13 cellular contexts compared by ENCODE assay signal in the genomic region with DNA sequence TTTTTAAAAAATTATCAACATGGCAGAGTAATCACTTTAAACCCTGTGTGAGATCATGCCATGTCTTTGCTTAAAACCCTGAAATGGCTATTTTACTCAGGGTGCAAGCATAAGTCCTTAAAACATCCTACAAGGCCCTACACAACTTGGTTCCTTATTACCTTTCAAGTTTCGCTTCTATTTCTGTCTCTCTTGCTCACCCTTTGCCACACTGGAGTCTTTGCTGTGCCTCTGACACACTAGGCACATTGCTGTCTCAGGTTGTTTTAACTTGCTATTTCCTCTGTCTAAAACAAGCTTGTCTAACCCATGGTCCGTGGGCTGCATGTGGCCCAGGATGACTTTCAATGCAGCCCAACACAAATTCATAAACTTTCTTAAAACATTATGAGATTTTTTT. TPM values are rescaled to one million over a fixed set of nuclear protein-coding genes. Genes with fewer than 3 reads are reported as not detected.
DNase-seq lines count a peak whose midpoint lies in the region; ATAC-seq and TF ChIP-seq lines count a peak whose summit lies in the region.
"Had no signal": no experiment of that assay in that cellular context is flagged by ENCODE, and none has a peak within 500 bp of the region (broad histone marks: within the 10 kb centered on the region; RNA-seq: fewer than 3 reads in every experiment).

No MANE protein-coding gene starts in this region.

- H3K4me1 ChIP-seq in KMS-11 (ENCODE audit: low read depth, poor library complexity, severe bottlenecking): peaks cover 26% of the 10 kb centered on the region
- no peaks in the 10 kb centered on the region for H3K4me1 ChIP-seq in upper lobe of right lung
- H3K4me1 ChIP-seq in upper lobe of left lung: no peaks in the 10 kb centered on the region
- H3K4me1 ChIP-seq: spleen had no signal

- no peak for TF ChIP-seq POLR2A in upper lobe of left lung (IDR thresholded peaks at IDR 0.05)

- H3K27me3 ChIP-seq in KMS-11 (ENCODE audit: insufficient read depth, low read depth) (no peaks in the 10 kb centered on the region), upper lobe of right lung (no peaks in the 10 kb centered on the region), upper lobe of left lung (no peaks in the 10 kb centered on the region)
- H3K27me3 ChIP-seq: spleen had no signal

- H3K4me1 Mint-ChIP-seq in activated T-cell treated with anti-CD3 and anti-CD28 coated beads, Interleukin-2, amount 50 U/mL, for 4 hours (ENCODE audit: low read depth): peaks cover 14% of the 10 kb centered on the region

- ATAC-seq in activated T-cell treated with anti-CD3 and anti-CD28 coated beads, Interleukin-2, amount 50 U/mL, for 4 hours: peak; percentile 37 to 77
- peak; percentile 81 for ATAC-seq in HG02759 (IDR thresholded peaks at IDR 0.05; ENCODE audit: unreplicated experiment)
- ATAC-seq in upper lobe of right lung: peak; percentile 68
- no peak for ATAC-seq in upper lobe of left lung (ENCODE audit: low FRiP score in 2 of 2)
- ATAC-seq: left ventricle myocardium superior, T-cell had no signal

- H3K36me3 ChIP-seq in KMS-11 (ENCODE audit: insufficient read depth) (no peaks in the 10 kb centered on the region), upper lobe of right lung (no peaks in the 10 kb centered on the region), upper lobe of left lung (no peaks in the 10 kb centered on the region)
- H3K36me3 ChIP-seq: spleen had no signal

- H2AFZ ChIP-seq in KMS-11 (ENCODE audit: low read depth): peak overlapping the region; percentile 43

- no peak overlapping the region for H3K4me3 Mint-ChIP-seq in activated T-cell treated with anti-CD3 and anti-CD28 coated beads, Interleukin-2, amount 50 U/mL, for 4 hours
- H3K4me3 Mint-ChIP-seq: T-cell had no signal

- 77 to 84% methylated on average over 2 of the region's 2 CpGs for WGBS in upper lobe of left lung, 2 donors

- H3K9me3 ChIP-seq in upper lobe of right lung (no peaks in the 10 kb centered on the region), upper lobe of left lung (no peaks in the 10 kb centered on the region)

- no peaks in the 10 kb centered on the region for H3K36me3 Mint-ChIP-seq in activated T-cell treated with anti-CD3 and anti-CD28 coated beads, Interleukin-2, amount 50 U/mL, for 4 hours (ENCODE audit: insufficient read depth)
- H3K36me3 Mint-ChIP-seq: activated naive CD4-positive, alpha-beta T cell treated with anti-CD3 and anti-CD28 coated beads, Interleukin-2, amount 50 U/mL, for 72 hours; T-cell had no signal

- no peak overlapping the region for H3K4me3 ChIP-seq in KMS-11 (IDR thresholded peaks at IDR 0.05; ENCODE audit: insufficient read depth, low read depth, low read length)
- H3K4me3 ChIP-seq in upper lobe of right lung: no peak overlapping the region
- H3K4me3 ChIP-seq in upper lobe of left lung: no peak overlapping the region
- H3K4me3 ChIP-seq: spleen had no signal

- intact Hi-C loops in upper lobe of right lung (cut with DNase I): no loop called here

- no peak for TF ChIP-seq CTCF in KMS-11 (conservative IDR thresholded peaks at IDR 0.05; ENCODE audit: low read depth, low read length)
- no peak for TF ChIP-seq CTCF in upper lobe of right lung (IDR thresholded peaks at IDR 0.05)
- no peak for TF ChIP-seq CTCF in upper lobe of left lung (IDR thresholded peaks at IDR 0.05)

- peak overlapping the region; percentile 31 for H3K9ac ChIP-seq in KMS-11

- TF ChIP-seq EP300 in upper lobe of left lung (IDR thresholded peaks at IDR 0.05): no peak

- H3K79me2 ChIP-seq in KMS-11 (ENCODE audit: insufficient read depth, low read depth): no peaks in the 10 kb centered on the region

- peak overlapping the region; percentile 40 for H3K4me2 ChIP-seq in KMS-11

- H4K20me1 ChIP-seq in KMS-11 (ENCODE audit: insufficient read depth): no peaks in the 10 kb centered on the region

- no peak for DNase-seq in activated T-cell treated with anti-CD3 and anti-CD28 coated beads, Interleukin-2, amount 50 U/mL, for 4 hours
- no peak for DNase-seq in activated T-cell treated with anti-CD3 and anti-CD28 coated beads, Interleukin-2, amount 50 U/mL, for 1 hour
- DNase-seq in upper lobe of right lung (no peak), caudate nucleus (lab: John Stamatoyannopoulos, UW) (no peak), upper lobe of left lung (no peak), NCI-H1048 (lab: John Stamatoyannopoulos, UW) (no peak)
- DNase-seq: left ventricle myocardium superior, NCI-H1092 treated with DMSO at 0.1 percent for 48 hours, spleen, T-cell had no signal

- H3K27me3 Mint-ChIP-seq in activated T-cell treated with anti-CD3 and anti-CD28 coated beads, Interleukin-2, amount 50 U/mL, for 4 hours (ENCODE audit: low read depth): no peaks in the 10 kb centered on the region
- H3K27me3 Mint-ChIP-seq: T-cell had no signal

- H3K27ac ChIP-seq in KMS-11 (peak overlapping the region; percentile 75), upper lobe of right lung (no peak overlapping the region), caudate nucleus (ENCODE audit: low read depth, low read length) (no peak overlapping the region), upper lobe of left lung (no peak overlapping the region)

- peaks cover 3% of the 10 kb centered on the region for H3K9me3 Mint-ChIP-seq in activated T-cell treated with anti-CD3 and anti-CD28 coated beads, Interleukin-2, amount 50 U/mL, for 4 hours
- H3K9me3 Mint-ChIP-seq: T-cell had no signal

RNA-seq across cellular contexts. Expression of a gene that starts 55.6 kb away (rescaled TPM):
- 1 to 10 TPM; 1.6 to 3.0 (median 1.6) TPM for total RNA-seq in activated T-cell treated with anti-CD3 and anti-CD28 coated beads, Interleukin-2, amount 50 U/mL, for 4 hours
- total RNA-seq in upper lobe of right lung: 55.0 TPM
- total RNA-seq in upper lobe of left lung: 10 to 100 TPM in 5 of 6 donors, 1 to 10 TPM in 1; 6.4 to 80.5 (median 32.2) TPM

Comparison
In these comparisons a context has a peak if more than half of its experiments do, and no peak if none do; other contexts are left out.
1. ATAC-seq: peak in activated T-cell treated with anti-CD3 and anti-CD28 coated beads, Interleukin-2, amount 50 U/mL, for 4 hours (2 of 2), HG02759 (single experiment) and upper lobe of right lung (single experiment); none in upper lobe of left lung (0 of 2).